In genomic region chr9:94135222-94135621, GRCh38 we compare ENCODE assay signal across 11 cellular contexts. TPM values are rescaled to one million over a fixed set of nuclear protein-coding genes. Genes with fewer than 3 reads are reported as not detected.
DNase-seq lines count a peak whose midpoint lies in the region; ATAC-seq and TF ChIP-seq lines count a peak whose summit lies in the region.
"Had no signal": no experiment of that assay in that cellular context is flagged by ENCODE, and none has a peak within 500 bp of the region (broad histone marks: within the 10 kb centered on the region; RNA-seq: fewer than 3 reads in every experiment).

No MANE protein-coding gene starts in this region.

- H3K4me3 ChIP-seq in HFF-Myc (replicated peaks; ENCODE audit: low read depth, low read length) = no peak overlapping the region
- no peak overlapping the region for H3K4me3 ChIP-seq in choroid plexus epithelial cell (ENCODE audit: low read depth, low read length)
- H3K4me3 ChIP-seq in stomach smooth muscle (ENCODE audit: low read length in 2 of 2) = no peak overlapping the region

- H3K9me3 Mint-ChIP-seq in immature natural killer cell = no peaks in the 10 kb centered on the region
- H3K9me3 Mint-ChIP-seq in glutamatergic neuron (ENCODE audit: unreplicated experiment) = no peaks in the 10 kb centered on the region
- H3K9me3 Mint-ChIP-seq: activated CD4-positive, alpha-beta T cell treated with anti-CD3 and anti-CD28 coated beads, Interleukin-2, amount 10 ng/mL, durations not matched to agents 24 days and 14 days had no signal

- H3K27me3 Mint-ChIP-seq in immature natural killer cell (ENCODE audit: low read depth in 3 of 3) = peaks cover 0 to 3% (median 2%) of the 10 kb centered on the region in 3 donors
- H3K27me3 Mint-ChIP-seq in glutamatergic neuron (ENCODE audit: unreplicated experiment) = no peaks in the 10 kb centered on the region
- H3K27me3 Mint-ChIP-seq: progenitor cell of endocrine pancreas had no signal

- H3K27me3 ChIP-seq in stomach smooth muscle (ENCODE audit: control insufficient read depth in 1 of 2, insufficient read depth in 2 of 2, low read length in 2 of 2) = no peaks in the 10 kb centered on the region

- H3K4me1 Mint-ChIP-seq in immature natural killer cell (no peaks in the 10 kb centered on the region), glutamatergic neuron (ENCODE audit: low read depth, unreplicated experiment) (peaks cover 10% of the 10 kb centered on the region)
- H3K4me1 Mint-ChIP-seq: activated CD4-positive, alpha-beta T cell treated with anti-CD3 and anti-CD28 coated beads, Interleukin-2, amount 10 ng/mL, durations not matched to agents 24 days and 14 days had no signal

- H3K36me3 Mint-ChIP-seq in immature natural killer cell (no peaks in the 10 kb centered on the region), glutamatergic neuron (ENCODE audit: unreplicated experiment) (no peaks in the 10 kb centered on the region)

- H3K27ac Mint-ChIP-seq in immature natural killer cell (no peak overlapping the region), glutamatergic neuron (ENCODE audit: unreplicated experiment) (no peak overlapping the region)
- H3K27ac Mint-ChIP-seq: activated CD4-positive, alpha-beta T cell treated with anti-CD3 and anti-CD28 coated beads, Interleukin-2, amount 10 ng/mL, durations not matched to agents 24 days and 14 days; progenitor cell of endocrine pancreas had no signal

- peaks cover 21% of the 10 kb centered on the region for H3K4me1 ChIP-seq in stomach smooth muscle (ENCODE audit: control insufficient read depth, insufficient read depth, low read length)

- no peaks in the 10 kb centered on the region for H3K9me3 ChIP-seq in stomach smooth muscle (ENCODE audit: control insufficient read depth in 2 of 2, low read length in 2 of 2)

- DNase-seq in HFF-Myc (ENCODE audit: extremely low read depth, low read depth) = peak; percentile 49
- peak; percentile 99 for DNase-seq in choroid plexus epithelial cell (ENCODE audit: low read depth)
- DNase-seq in kidney tubule cell (ENCODE audit: low spot score) = peak; percentile 8
- no peak for DNase-seq in immature natural killer cell
- DNase-seq in glutamatergic neuron = no peak
- DNase-seq: activated CD4-positive, alpha-beta T cell treated with anti-CD3 and anti-CD28 coated beads, Interleukin-2, amount 10 ng/mL, durations not matched to agents 24 days and 14 days; SHP77 treated with DMSO at 0.1 percent for 48 hours had no signal

- H3K9ac ChIP-seq in stomach smooth muscle (ENCODE audit: low read length in 2 of 2) = peak overlapping the region in 1 of 2 donors; percentile 1

- H3K36me3 ChIP-seq in stomach smooth muscle (ENCODE audit: control insufficient read depth in 2 of 2, insufficient read depth in 2 of 2, low read length in 2 of 2) = no peaks in the 10 kb centered on the region

- TF ChIP-seq CTCF in HFF-Myc (IDR thresholded peaks at IDR 0.05; ENCODE audit: low read depth, low read length, missing control alignments) (no peak), choroid plexus epithelial cell (conservative IDR thresholded peaks at IDR 0.05; ENCODE audit: low read depth, low read length) (peak; percentile 22), glutamatergic neuron (IDR thresholded peaks at IDR 0.05; ENCODE audit: partially characterized antibody, unreplicated experiment) (no peak)

- ATAC-seq in GM18867 (IDR thresholded peaks at IDR 0.05; ENCODE audit: unreplicated experiment) = no peak
- ATAC-seq in HG02938 (IDR thresholded peaks at IDR 0.05; ENCODE audit: unreplicated experiment) = no peak

- peak overlapping the region; percentile 69 for H3K27ac ChIP-seq in stomach smooth muscle (ENCODE audit: low read length)

- H3K4me3 Mint-ChIP-seq in immature natural killer cell (no peak overlapping the region), glutamatergic neuron (ENCODE audit: unreplicated experiment) (no peak overlapping the region)
- H3K4me3 Mint-ChIP-seq: activated CD4-positive, alpha-beta T cell treated with anti-CD3 and anti-CD28 coated beads, Interleukin-2, amount 10 ng/mL, durations not matched to agents 24 days and 14 days had no signal

RNA-seq across cellular contexts. Expression of gene PTPDC1, which starts 51.0 kb away (rescaled TPM):
- polyA plus RNA-seq in immature natural killer cell = under 1 TPM; 0.30 to 0.99 (median 0.95) TPM
- total RNA-seq in glutamatergic neuron (ENCODE audit: unreplicated experiment) = 9.7 TPM

Comparison
In these comparisons a context has a peak if more than half of its experiments do, and no peak if none do; other contexts are left out.
1. DNase-seq: peak in HFF-Myc (single experiment), choroid plexus epithelial cell (single experiment) and kidney tubule cell (single experiment); none in immature natural killer cell (0 of 3) and glutamatergic neuron (single experiment).